In the genomic region with DNA sequence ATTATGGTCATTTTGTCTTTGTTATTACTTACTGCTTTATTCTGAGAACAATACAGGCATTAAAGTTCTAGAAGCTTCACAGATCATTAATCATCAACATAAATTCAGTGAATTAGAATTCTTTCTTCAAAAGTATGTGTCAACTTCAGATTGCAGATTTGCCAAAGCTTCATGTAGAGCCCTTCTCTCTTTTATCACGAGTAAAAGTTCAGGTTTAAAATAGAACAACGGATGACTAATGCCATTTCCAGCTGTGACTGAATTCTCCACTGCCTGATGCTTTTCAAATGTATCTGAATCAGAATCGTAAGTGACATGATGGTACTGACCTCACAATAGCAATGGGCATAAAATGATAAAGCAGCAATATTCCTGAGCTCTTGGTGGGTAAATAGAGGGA, we compare ENCODE assay signal across 17 cellular contexts.
A peak's percentile ranks its signal among the peaks of the same experiment; 100 is the strongest.
DNase-seq lines count a peak whose midpoint lies in the region; ATAC-seq, FAIRE-seq and TF ChIP-seq lines count a peak whose summit lies in the region.
"Had no signal": no experiment of that assay in that cellular context is flagged by ENCODE, and none has a peak within 500 bp of the region (broad histone marks: within the 10 kb centered on the region; RNA-seq: fewer than 3 reads in every experiment).

No MANE protein-coding gene starts in this region.

- H3K9me2 ChIP-seq in SK-N-SH, result no peaks in the 10 kb centered on the region

- no peak overlapping the region for H2AFZ ChIP-seq in SK-N-SH (ENCODE audit: low read depth)

- intact Hi-C loops in posterior cingulate gyrus (cut with DNase I), result no loop called here

- no peak overlapping the region; a peak in 1 of 4 replicates for H3K27ac ChIP-seq in SK-N-SH (ENCODE audit: low read depth in 2 of 2, low read length in 1 of 2)
- H3K27ac ChIP-seq: stomach had no signal

- TF ChIP-seq CTCF in SK-N-SH (IDR thresholded peaks at IDR 0.05) (no peak), fibroblast of mammary gland (conservative IDR thresholded peaks at IDR 0.05; ENCODE audit: control insufficient read depth, insufficient read depth, low read depth, low read length) (no peak)

- DNase-seq in SK-N-SH, result no peak
- no peak for DNase-seq in RCC 7860 (ENCODE audit: low spot score)
- DNase-seq in fibroblast of mammary gland (ENCODE audit: low read depth), result peak; percentile 41
- peak; percentile 19 for DNase-seq in skeletal muscle cell (ENCODE audit: low read depth)
- no peak for DNase-seq in posterior cingulate gyrus
- no peak for DNase-seq in COLO668 (lab: John Stamatoyannopoulos, UW; ENCODE audit: unreplicated experiment)
- DNase-seq: activated T-cell treated with anti-CD3 and anti-CD28 coated beads, Interleukin-2, amount 50 U/mL, for 48 hours; central memory CD4-positive, alpha-beta T cell; GOT3; MM.1S; nucleus accumbens; stimulated activated CD4-positive, alpha-beta T cell treated with anti-CD3 and anti-CD28 coated beads, Interleukin-4, amount 100 ng/mL, for 24 hours; stomach had no signal

- H3K9ac ChIP-seq in SK-N-SH, result no peak overlapping the region

- FAIRE-seq in RCC 7860 (lab: Jason Lieb, UNC), result peak; percentile 26
- FAIRE-seq: A204.1, G401.6 had no signal

- ATAC-seq in SK-N-SH treated with all-trans-retinoic acid at 6 μM for 48 hours, result peak; percentile 51
- ATAC-seq in GM18861 (IDR thresholded peaks at IDR 0.05; ENCODE audit: unreplicated experiment), result no peak

- no peaks in the 10 kb centered on the region for H3F3A ChIP-seq in SK-N-SH (replicated peaks; ENCODE audit: insufficient read depth)

- H3K9me3 ChIP-seq in SK-N-SH, result no peaks in the 10 kb centered on the region
- H3K9me3 ChIP-seq: stomach had no signal

- H4K20me1 ChIP-seq in SK-N-SH (ENCODE audit: insufficient read depth), result no peaks in the 10 kb centered on the region

- WGBS in SK-N-SH (ENCODE audit: low lambda C conversion rate), result 31% methylated on average over 3 of the region's 3 CpGs

- H3K79me2 ChIP-seq in SK-N-SH (ENCODE audit: insufficient read depth), result no peaks in the 10 kb centered on the region

- CTCF ChIA-PET in SK-N-SH (lab: Yijun Ruan, JAX), result interaction anchor here (0.9 to 1.6 kb wide), 4 partner anchors 10 to 62 kb away, joined by 3 to 4 read pairs (median 3); no protein-coding TSS in a partner anchor

- TF ChIP-seq RAD21 in SK-N-SH (IDR thresholded peaks at IDR 0.05; ENCODE audit: low read length), result no peak

- H3K4me3 ChIP-seq in SK-N-SH (ENCODE audit: low read depth in 2 of 2, low read length in 1 of 2) (no peak overlapping the region), fibroblast of mammary gland (ENCODE audit: control insufficient read depth, low read depth, low read length) (no peak overlapping the region), skeletal muscle cell (ENCODE audit: low read depth, low read length) (no peak overlapping the region)
- H3K4me3 ChIP-seq: stomach had no signal

- POLR2A ChIA-PET in SK-N-SH (lab: Yijun Ruan, JAX), result no interaction called here

- no peaks in the 10 kb centered on the region for H3K27me3 ChIP-seq in SK-N-SH (ENCODE audit: insufficient read depth)
- H3K27me3 ChIP-seq: stomach had no signal

- H3K36me3 ChIP-seq in SK-N-SH (replicated peaks in 1 of 2; ENCODE audit: control insufficient read depth in 1 of 2, insufficient read depth in 2 of 2, low read length in 1 of 2), result no peaks in the 10 kb centered on the region
- H3K36me3 ChIP-seq: stomach had no signal

- H3K4me2 ChIP-seq in SK-N-SH, result no peak overlapping the region

- no peaks in the 10 kb centered on the region; a peak in 2 of 4 replicates for H3K4me1 ChIP-seq in SK-N-SH (ENCODE audit: control insufficient read depth in 1 of 2, insufficient read depth in 2 of 2, low read depth in 1 of 2, low read length in 1 of 2)
- H3K4me1 ChIP-seq: stomach had no signal

- no peak for TF ChIP-seq EP300 in SK-N-SH (IDR thresholded peaks at IDR 0.05; ENCODE audit: borderline replicate concordance in 1 of 2, low read depth in 1 of 2, low read length in 1 of 2)

TF ChIP-seq in SK-N-SH treated with all-trans-retinoic acid at 6 μM for 48 hours, 23 proteins besides CTCF, POLR2A, EP300 and RAD21:
- TF ChIP-seq TOX (CRISPR knock-in tag; IDR thresholded peaks at IDR 0.05; ENCODE audit: borderline replicate concordance), result no peak

TF ChIP-seq in SK-N-SH, 30 proteins besides CTCF, POLR2A, EP300 and RAD21:
- TF ChIP-seq, protein P1, sequence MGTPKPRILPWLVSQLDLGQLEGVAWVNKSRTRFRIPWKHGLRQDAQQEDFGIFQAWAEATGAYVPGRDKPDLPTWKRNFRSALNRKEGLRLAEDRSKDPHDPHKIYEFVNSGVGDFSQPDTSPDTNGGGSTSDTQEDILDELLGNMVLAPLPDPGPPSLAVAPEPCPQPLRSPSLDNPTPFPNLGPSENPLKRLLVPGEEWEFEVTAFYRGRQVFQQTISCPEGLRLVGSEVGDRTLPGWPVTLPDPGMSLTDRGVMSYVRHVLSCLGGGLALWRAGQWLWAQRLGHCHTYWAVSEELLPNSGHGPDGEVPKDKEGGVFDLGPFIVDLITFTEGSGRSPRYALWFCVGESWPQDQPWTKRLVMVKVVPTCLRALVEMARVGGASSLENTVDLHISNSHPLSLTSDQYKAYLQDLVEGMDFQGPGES (IDR thresholded peaks at IDR 0.05; ENCODE audit: low read depth, low read length), result no peak
- TF ChIP-seq, protein P2, sequence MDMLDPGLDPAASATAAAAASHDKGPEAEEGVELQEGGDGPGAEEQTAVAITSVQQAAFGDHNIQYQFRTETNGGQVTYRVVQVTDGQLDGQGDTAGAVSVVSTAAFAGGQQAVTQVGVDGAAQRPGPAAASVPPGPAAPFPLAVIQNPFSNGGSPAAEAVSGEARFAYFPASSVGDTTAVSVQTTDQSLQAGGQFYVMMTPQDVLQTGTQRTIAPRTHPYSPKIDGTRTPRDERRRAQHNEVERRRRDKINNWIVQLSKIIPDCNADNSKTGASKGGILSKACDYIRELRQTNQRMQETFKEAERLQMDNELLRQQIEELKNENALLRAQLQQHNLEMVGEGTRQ (IDR thresholded peaks at IDR 0.05; ENCODE audit: borderline replicate concordance, low read depth, low read length), result no peak
- TF ChIP-seq, protein P3, sequence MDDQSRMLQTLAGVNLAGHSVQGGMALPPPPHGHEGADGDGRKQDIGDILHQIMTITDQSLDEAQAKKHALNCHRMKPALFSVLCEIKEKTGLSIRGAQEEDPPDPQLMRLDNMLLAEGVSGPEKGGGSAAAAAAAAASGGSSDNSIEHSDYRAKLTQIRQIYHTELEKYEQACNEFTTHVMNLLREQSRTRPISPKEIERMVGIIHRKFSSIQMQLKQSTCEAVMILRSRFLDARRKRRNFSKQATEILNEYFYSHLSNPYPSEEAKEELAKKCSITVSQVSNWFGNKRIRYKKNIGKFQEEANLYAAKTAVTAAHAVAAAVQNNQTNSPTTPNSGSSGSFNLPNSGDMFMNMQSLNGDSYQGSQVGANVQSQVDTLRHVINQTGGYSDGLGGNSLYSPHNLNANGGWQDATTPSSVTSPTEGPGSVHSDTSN (IDR thresholded peaks at IDR 0.05), result no peak
- TF ChIP-seq YY1 (IDR thresholded peaks at IDR 0.05; ENCODE audit: low read depth), result no peak
- no peak for TF ChIP-seq TAF1 (IDR thresholded peaks at IDR 0.05; ENCODE audit: borderline replicate concordance, low read depth, low read length)
- TF ChIP-seq FOSL2 (IDR thresholded peaks at IDR 0.05; ENCODE audit: borderline replicate concordance, low read depth), result no peak
- no peak for TF ChIP-seq NRF1 (IDR thresholded peaks at IDR 0.05; ENCODE audit: low read depth, low read length)
TF ChIP-seq in SK-N-SH: peak in this region for 0.

Comparison
In these comparisons a context has a peak if more than half of its experiments do, and no peak if none do; other contexts are left out.
1. DNase-seq: peak in fibroblast of mammary gland (single experiment) and skeletal muscle cell (single experiment); none in SK-N-SH (single experiment), RCC 7860 (single experiment), posterior cingulate gyrus (0 of 10) and COLO668 (single experiment).